Comparison of ENCODE assay signal across 17 cellular contexts in the genomic region with DNA sequence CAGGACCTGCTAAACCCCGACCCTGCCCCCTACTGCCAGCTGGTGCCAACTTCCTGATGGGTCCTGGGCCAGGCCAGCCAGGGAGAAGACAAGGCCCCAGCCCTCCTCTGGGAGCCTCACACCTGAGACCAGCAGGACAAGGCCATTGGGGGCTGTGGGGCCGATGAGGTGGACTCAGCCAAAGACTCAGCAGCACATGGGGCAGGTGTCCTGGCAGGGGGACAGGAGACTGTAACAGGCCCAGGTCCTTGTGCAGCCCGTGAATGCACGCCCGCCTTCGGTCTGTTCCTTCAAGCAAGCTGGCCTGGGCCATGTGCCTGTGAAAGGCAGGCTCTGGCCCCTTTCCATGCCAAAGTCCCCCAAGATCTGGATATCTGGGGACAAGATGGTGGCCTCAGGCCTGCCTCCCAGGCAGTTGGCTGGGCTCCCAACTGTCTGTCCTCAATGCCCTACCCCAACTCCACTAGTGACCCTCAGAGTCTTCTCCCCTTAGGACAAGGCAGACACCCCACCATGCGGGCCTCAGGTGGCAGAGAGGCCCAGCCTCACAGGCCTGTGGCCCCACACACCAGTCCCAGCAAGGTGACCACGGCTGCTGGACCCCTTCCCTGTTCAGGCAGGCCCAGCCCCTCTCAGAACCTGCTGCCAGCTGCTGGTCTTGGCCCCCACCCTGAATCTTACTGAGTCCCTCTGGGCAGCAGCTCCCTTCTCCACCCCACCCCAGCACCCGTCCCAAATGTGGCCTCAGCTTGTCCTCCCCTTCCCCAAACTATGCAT. TPM values are rescaled to one million over a fixed set of nuclear protein-coding genes. Genes with fewer than 3 reads are reported as not detected.
DNase-seq lines count a peak whose midpoint lies in the region; ATAC-seq and TF ChIP-seq lines count a peak whose summit lies in the region.
"Had no signal": no experiment of that assay in that cellular context is flagged by ENCODE, and none has a peak within 500 bp of the region (broad histone marks: within the 10 kb centered on the region; RNA-seq: fewer than 3 reads in every experiment).

No MANE protein-coding gene starts in this region.

- no peaks in the 10 kb centered on the region for H3K79me2 ChIP-seq in Loucy (ENCODE audit: insufficient read depth, low read length)

- peak overlapping the region; percentile 36 for H2AFZ ChIP-seq in Loucy (ENCODE audit: low read length)

- H4K20me1 ChIP-seq in Loucy (ENCODE audit: insufficient read depth, low read length, poor library complexity, severe bottlenecking) = no peaks in the 10 kb centered on the region

- TF ChIP-seq CTCF in Loucy (conservative IDR thresholded peaks at IDR 0.05; ENCODE audit: low read length) = no peak; the same call in 1 of the 2 replicates
- no peak for TF ChIP-seq CTCF in body of pancreas (IDR thresholded peaks at IDR 0.05)
- no peak for TF ChIP-seq CTCF in mucosa of descending colon (IDR thresholded peaks at IDR 0.05)

- DNase-seq in body of pancreas (peak in 3 of 4 donors; percentile 70 to 91 (median 74)), mucosa of descending colon (peak in 1 of 3 donors; percentile 31), aorta (no peak), mucosa of gallbladder (ENCODE audit: low spot score) (no peak), DMS153 (lab: John Stamatoyannopoulos, UW) (no peak)
- no peak for DNase-seq in activated CD4-positive, alpha-beta T cell treated with anti-CD3 and anti-CD28 coated beads for 1 hour
- DNase-seq: BE2C; CD4-positive, alpha-beta memory T cell; DMS79; KG1; NCI-H1092; NCI-H510A treated with DMSO at 0.1 percent for 48 hours; NCI-H82; SIG-M5 had no signal

- H3K27ac ChIP-seq in body of pancreas (peak overlapping the region in 2 of 4 donors; percentile 8 to 60), aorta (ENCODE audit: low read depth in 1 of 2, low read length in 2 of 2) (no peak overlapping the region)

- H3K27me3 ChIP-seq in Loucy (ENCODE audit: insufficient read depth, low read length, poor library complexity, severe bottlenecking) = no peaks in the 10 kb centered on the region
- no peaks in the 10 kb centered on the region for H3K27me3 ChIP-seq in body of pancreas
- H3K27me3 ChIP-seq in aorta (ENCODE audit: control insufficient read depth in 1 of 2, insufficient read depth in 2 of 2, low read length in 1 of 2) = no peaks in the 10 kb centered on the region
- H3K27me3 ChIP-seq: BE2C had no signal

- no peaks in the 10 kb centered on the region for H3K9me2 ChIP-seq in Loucy (replicated peaks; ENCODE audit: low read depth, low read length)

- H3K36me3 ChIP-seq in Loucy (ENCODE audit: insufficient read depth, low read length) (no peaks in the 10 kb centered on the region), body of pancreas (replicated peaks in 1 of 2; ENCODE audit: insufficient read depth in 1 of 2, low read depth in 2 of 2) (no peaks in the 10 kb centered on the region), mucosa of descending colon (ENCODE audit: low read depth) (no peaks in the 10 kb centered on the region), aorta (ENCODE audit: control insufficient read depth in 1 of 2, insufficient read depth in 2 of 2, low read length in 1 of 2) (peaks cover 0 to 2% of the 10 kb centered on the region in 2 donors)
- H3K36me3 ChIP-seq: BE2C had no signal

- no peaks in the 10 kb centered on the region for H3F3A ChIP-seq in Loucy (ENCODE audit: low read depth)

- no peak overlapping the region for H3K9ac ChIP-seq in Loucy (ENCODE audit: low read depth, low read length, poor library complexity, severe bottlenecking)

- H3K9me3 ChIP-seq in Loucy (ENCODE audit: insufficient read depth, low read depth, low read length) (no peaks in the 10 kb centered on the region), body of pancreas (no peaks in the 10 kb centered on the region), mucosa of descending colon (no peaks in the 10 kb centered on the region), aorta (ENCODE audit: control insufficient read depth, low read length) (no peaks in the 10 kb centered on the region)
- H3K9me3 ChIP-seq: BE2C had no signal

- no peak overlapping the region for H3K4me2 ChIP-seq in Loucy (ENCODE audit: low read depth, low read length, poor library complexity, severe bottlenecking)

- intact Hi-C loops in body of pancreas (cut with DNase I) (no loop called here), mucosa of descending colon (cut with DNase I, micrococcal nuclease) (no loop called here), aorta (cut with DNase I) (no loop called here)

- WGBS in body of pancreas, 2 donors = 59 to 72% methylated on average over 8 to 9 of the region's 9 CpGs
- WGBS in aorta, 2 donors = 77 to 85% methylated on average over 8 to 9 of the region's 9 CpGs

- H3K4me3 ChIP-seq in Loucy (ENCODE audit: low read length, poor library complexity, severe bottlenecking) (no peak overlapping the region), body of pancreas (no peak overlapping the region), mucosa of descending colon (no peak overlapping the region), aorta (ENCODE audit: low read length in 2 of 2) (no peak overlapping the region)

- H3K4me1 ChIP-seq in Loucy (ENCODE audit: insufficient read depth, low read length, poor library complexity, severe bottlenecking) = no peaks in the 10 kb centered on the region
- H3K4me1 ChIP-seq in body of pancreas = peaks cover 16% of the 10 kb centered on the region
- H3K4me1 ChIP-seq in mucosa of descending colon (ENCODE audit: low read depth) = peaks cover 17% of the 10 kb centered on the region
- H3K4me1 ChIP-seq in aorta (ENCODE audit: control insufficient read depth in 1 of 2, insufficient read depth in 2 of 2, low read length in 2 of 2) = no peaks in the 10 kb centered on the region
- H3K4me1 ChIP-seq: BE2C had no signal

- ATAC-seq in body of pancreas = peak; percentile 57
- peak; percentile 9 for ATAC-seq in mucosa of descending colon
- peak; percentile 22 for ATAC-seq in aorta (ENCODE audit: low FRiP score)

- TF ChIP-seq POLR2A in body of pancreas (IDR thresholded peaks at IDR 0.05) = no peak

RNA-seq across cellular contexts. Expression of gene CEACAM19, which starts 12.3 kb away (rescaled TPM):
- total RNA-seq in body of pancreas (1 to 10 TPM; 3.9 to 5.3 TPM), mucosa of descending colon (1 to 10 TPM; 5.8 to 8.0 (median 6.9) TPM), aorta (10 to 100 TPM; 12.7 TPM), mucosa of gallbladder (10.9 TPM)
- 10 to 100 TPM in 1 of 2 donors, 1 to 10 TPM in 1; 1.8 to 18.4 TPM for polyA plus RNA-seq in aorta
- polyA plus RNA-seq: CD4-positive, alpha-beta memory T cell had no signal

RNA-seq across cellular contexts. Expression of gene CEACAM16, which starts 15.3 kb away (rescaled TPM):
- total RNA-seq in body of pancreas (1 to 10 TPM in 1 of 2 donors, under 1 TPM in 1; 0.33 to 1.3 TPM), mucosa of descending colon (under 1 TPM in 1 of 3 donors, not detected in 2; 0.17 TPM), aorta (under 1 TPM in 1 of 2 donors, not detected in 1; 0.36 TPM), mucosa of gallbladder (0.12 TPM)
- not detected for polyA plus RNA-seq in aorta
- total RNA-seq: CD4-positive, alpha-beta memory T cell; MCF 10A had no signal
- polyA plus RNA-seq: AG04450; CD4-positive, alpha-beta memory T cell had no signal

RNA-seq across cellular contexts. Expression of gene PVR, which starts 39.9 kb away (rescaled TPM):
- total RNA-seq in body of pancreas = 10 to 100 TPM; 36.8 to 55.4 TPM
- total RNA-seq in mucosa of descending colon = 10 to 100 TPM; 23.8 to 39.8 (median 26.7) TPM
- 10 to 100 TPM; 31.3 to 44.2 TPM for total RNA-seq in aorta
- polyA plus RNA-seq in aorta = 10 to 100 TPM in 1 of 2 donors, 1 to 10 TPM in 1; 7.4 to 24.6 TPM
- 42.8 TPM for total RNA-seq in mucosa of gallbladder

Comparison
In these comparisons a context has a peak if more than half of its experiments do, and no peak if none do; other contexts are left out.
1. DNase-seq: peak in body of pancreas (3 of 4); none in aorta (0 of 2), mucosa of gallbladder (single experiment), activated CD4-positive, alpha-beta T cell treated with anti-CD3 and anti-CD28 coated beads for 1 hour (single experiment) and DMS153 (single experiment).
2. Peak in every context shown above with its lines, with median percentiles within 50 percentile points of each other: ATAC-seq.